Comparison of ENCODE assay signal across 8 cellular contexts in genomic region chrX:53093748-53094583, GRCh38. TPM values are rescaled to one million over a fixed set of nuclear protein-coding genes. Genes with fewer than 3 reads are reported as not detected.
A peak's percentile ranks its signal among the peaks of the same experiment; 100 is the strongest.
DNase-seq lines count a peak whose midpoint lies in the region; ATAC-seq and TF ChIP-seq lines count a peak whose summit lies in the region.

Gene KANTR (plus strand): TSS chrX:53094142. CDS start chrX:53124273, 30,131 bp downstream.

- peak; percentile 85 for ATAC-seq in HG03432 (IDR thresholded peaks at IDR 0.05; ENCODE audit: unreplicated experiment)
- ATAC-seq in activated CD4-positive, alpha-beta T cell treated with anti-CD3 and anti-CD28 coated beads for 36 hours, result peak; percentile 89

- no peaks in the 10 kb centered on the region for H3K27me3 ChIP-seq in kidney epithelial cell (ENCODE audit: control insufficient read depth, insufficient read depth, low read length)

- peak within 1 kb of the TSS; percentile 65 for H3K4me3 ChIP-seq in kidney epithelial cell (ENCODE audit: low read depth, low read length)

- H3K27ac Mint-ChIP-seq in activated CD4-positive, alpha-beta T cell treated with anti-CD3 and anti-CD28 coated beads for 36 hours, result peak within 1 kb of the TSS; percentile 91

- DNase-seq in AML-193 (lab: John Stamatoyannopoulos, UW) (peak; percentile 74 to 75), NCI-H460 (ENCODE audit: extremely low read depth, low read depth) (peak; percentile 97), kidney epithelial cell (ENCODE audit: low read depth) (peak; percentile 77)
- DNase-seq in activated CD4-positive, alpha-beta T cell treated with anti-CD3 and anti-CD28 coated beads for 36 hours, result peak; percentile 86
- peak; percentile 86 for DNase-seq in stimulated activated CD4-positive, alpha-beta T cell treated with anti-CD3 and anti-CD28 coated beads, Interleukin-15, amount 100 ng/mL, for 24 hours

- TF ChIP-seq POLR2A in GM19099 (IDR thresholded peaks at IDR 0.05; ENCODE audit: extremely low read depth, insufficient read length, low read depth), result peak; percentile 47

- peak within 1 kb of the TSS; percentile 90 for H3K4me3 Mint-ChIP-seq in activated CD4-positive, alpha-beta T cell treated with anti-CD3 and anti-CD28 coated beads for 36 hours

- H3K4me1 Mint-ChIP-seq in activated CD4-positive, alpha-beta T cell treated with anti-CD3 and anti-CD28 coated beads for 36 hours, result peaks cover 19% of the 10 kb centered on the region

- H3K27me3 Mint-ChIP-seq in activated CD4-positive, alpha-beta T cell treated with anti-CD3 and anti-CD28 coated beads for 36 hours, result no peaks in the 10 kb centered on the region

- H3K36me3 Mint-ChIP-seq in activated CD4-positive, alpha-beta T cell treated with anti-CD3 and anti-CD28 coated beads for 36 hours (ENCODE audit: low read depth), result peaks cover 3% of the 10 kb centered on the region

- POLR2A ChIA-PET in activated CD4-positive, alpha-beta T cell treated with anti-CD3 and anti-CD28 coated beads for 36 hours (lab: Charles Lee), result interaction anchor here (0.6 to 0.8 kb wide), 2 partner anchors 12 to 32 kb away, joined by 3 to 6 read pairs; partner anchors contain the start of gene TSPYL2

- H3K9me3 Mint-ChIP-seq in activated CD4-positive, alpha-beta T cell treated with anti-CD3 and anti-CD28 coated beads for 36 hours (ENCODE audit: low read depth), result no peaks in the 10 kb centered on the region

- H3K36me3 ChIP-seq in kidney epithelial cell (ENCODE audit: control insufficient read depth, insufficient read depth, low read length), result no peaks in the 10 kb centered on the region

- no peak for TF ChIP-seq CTCF in kidney epithelial cell (IDR thresholded peaks at IDR 0.05; ENCODE audit: insufficient read depth, low read length, poor library complexity, severe bottlenecking)

- intact Hi-C loops in activated CD4-positive, alpha-beta T cell treated with anti-CD3 and anti-CD28 coated beads for 36 hours (cut with DNase I, micrococcal nuclease), result loop anchor here (1.0 to 10.0 kb wide), 8 partner anchors 12 to 522 kb away; partner anchors contain the start of genes KDM5C (in 1 of the 2) and TSPYL2 (in 1 of the 2)

- H3K27ac ChIP-seq in cingulate gyrus (ENCODE audit: low read depth, low read length), result peak within 1 kb of the TSS; percentile 72

- CTCF ChIA-PET in activated CD4-positive, alpha-beta T cell treated with anti-CD3 and anti-CD28 coated beads for 36 hours (lab: Charles Lee), result no interaction called here

RNA-seq across cellular contexts. Expression of gene KANTR, which starts in this region (rescaled TPM):
- 6.4 and 8.0 TPM in 2 replicates for total RNA-seq in NCI-H460 (2014; rRNA removed; shearing (Covaris generic))
- polyA plus RNA-seq in NCI-H460 (2014; cell fraction: nucleus; rRNA removed), result 11.6 and 15.2 TPM in 2 replicates
- total RNA-seq in activated CD4-positive, alpha-beta T cell treated with anti-CD3 and anti-CD28 coated beads for 36 hours, result 10 to 100 TPM; 10.3 to 12.3 TPM
- 2.9 and 5.0 TPM in 2 replicates for total RNA-seq in kidney epithelial cell

Comparison
In these comparisons a context has a peak if more than half of its experiments do, and no peak if none do; other contexts are left out.
1. Peak in every context shown above with its lines: DNase-seq, ATAC-seq, H3K4me3 ChIP-seq and H3K27ac ChIP-seq.